ENCODE assay signal across 8 cellular contexts in genomic region chr3:160413613-160414248, GRCh38. TPM values are rescaled to one million over a fixed set of nuclear protein-coding genes. Genes with fewer than 3 reads are reported as not detected.
DNase-seq lines count a peak whose midpoint lies in the region; ATAC-seq and TF ChIP-seq lines count a peak whose summit lies in the region.

No MANE protein-coding gene starts in this region.

- H3K9me3 ChIP-seq in right cardiac atrium (ENCODE audit: control insufficient read depth, low read length), result no peaks in the 10 kb centered on the region
- no peaks in the 10 kb centered on the region for H3K9me3 ChIP-seq in gastrocnemius medialis

- H3K27me3 ChIP-seq in right cardiac atrium (ENCODE audit: control insufficient read depth, insufficient read depth) (no peaks in the 10 kb centered on the region), gastrocnemius medialis (no peaks in the 10 kb centered on the region)

- intact Hi-C loops in right cardiac atrium (cut with DNase I) (loop anchor here (5.0 to 10.0 kb wide), 4 partner anchors 249 to 379 kb away; no protein-coding TSS in a partner anchor), gastrocnemius medialis (cut with DNase I; ENCODE audit: low total_unique reads) (loop anchor here (1.0 to 10.0 kb wide), 2 partner anchors 249 to 381 kb away; no protein-coding TSS in a partner anchor), posterior vena cava (cut with DNase I) (loop anchor here (10.0 kb wide), 2 partner anchors 249 to 259 kb away; no protein-coding TSS in a partner anchor)

- in situ Hi-C loops in gastrocnemius medialis (cut with MboI; ENCODE audit: low sequenced_read_pairs in 4 of 4), result loop anchor here (5.0 to 25.0 kb wide), 3 partner anchors 376 to 381 kb away; no protein-coding TSS in a partner anchor

- peak; percentile 74 for ATAC-seq in HG02588 (IDR thresholded peaks at IDR 0.05; ENCODE audit: unreplicated experiment)
- ATAC-seq in right cardiac atrium, result peak; percentile 33 to 61
- ATAC-seq in gastrocnemius medialis, result peak; percentile 60 to 78

- H3K4me3 ChIP-seq in right cardiac atrium (ENCODE audit: low read length) (no peak overlapping the region), gastrocnemius medialis (no peak overlapping the region)

- H3K4me1 ChIP-seq in right cardiac atrium (ENCODE audit: control insufficient read depth, insufficient read depth, low read length), result no peaks in the 10 kb centered on the region
- H3K4me1 ChIP-seq in gastrocnemius medialis, result no peaks in the 10 kb centered on the region

- DNase-seq in GDM1 (lab: John Stamatoyannopoulos, UW) (peak; percentile 62), NCI-H146 treated with DMSO at 0.1 percent for 48 hours (lab: John Stamatoyannopoulos, UW; ENCODE audit: unreplicated experiment) (peak; percentile 72), T follicular helper cell (ENCODE audit: low read depth) (peak; percentile 53), amniotic epithelial cell (ENCODE audit: low read depth) (peak; percentile 78), right cardiac atrium (peak; percentile 31 to 61 (median 36)), gastrocnemius medialis (peak in 1 of 2 donors; percentile 34), posterior vena cava (ENCODE audit: low spot score) (no peak)

- 42% methylated on average over 3 of the region's 3 CpGs for WGBS in right cardiac atrium

- H3K36me3 ChIP-seq in gastrocnemius medialis, result peaks cover 0 to 27% of the 10 kb centered on the region in 2 donors

- no peak overlapping the region for H3K27ac ChIP-seq in right cardiac atrium (ENCODE audit: low read length)
- no peak overlapping the region for H3K27ac ChIP-seq in gastrocnemius medialis

- peak; percentile 55 to 87 (median 74) for TF ChIP-seq CTCF in gastrocnemius medialis (IDR thresholded peaks at IDR 0.05 in 4 of 5, conservative IDR thresholded peaks at IDR 0.05 in 1 of 5)

- no peak for TF ChIP-seq POLR2A in gastrocnemius medialis (IDR thresholded peaks at IDR 0.05)

RNA-seq across cellular contexts. Expression of gene SMC4, which starts 14.3 kb away (rescaled TPM):
- total RNA-seq in right cardiac atrium (10 to 100 TPM; 10.8 to 23.1 (median 16.1) TPM), gastrocnemius medialis (10 to 100 TPM in 3 of 4 donors, 1 to 10 TPM in 1; 7.2 to 24.3 (median 14.7) TPM), posterior vena cava (10 to 100 TPM; 21.5 to 23.2 TPM)
- polyA plus RNA-seq in right cardiac atrium, result 10.9 TPM

RNA-seq across cellular contexts. Expression of gene IFT80, which starts 14.7 kb away (rescaled TPM):
- total RNA-seq in right cardiac atrium, result 10 to 100 TPM; 12.8 to 20.2 (median 14.6) TPM
- polyA plus RNA-seq in right cardiac atrium, result 8.8 TPM
- total RNA-seq in gastrocnemius medialis, result 1 to 10 TPM; 3.9 to 7.9 (median 6.0) TPM
- 10 to 100 TPM; 19.4 to 20.0 TPM for total RNA-seq in posterior vena cava

RNA-seq across cellular contexts. Expression of gene TRIM59, which starts 35.9 kb away (rescaled TPM):
- total RNA-seq in right cardiac atrium (under 1 TPM; 0.28 to 0.86 (median 0.45) TPM), gastrocnemius medialis (under 1 TPM; 0.13 to 0.55 (median 0.46) TPM), posterior vena cava (1 to 10 TPM in 1 of 2 donors, under 1 TPM in 1; 0.97 to 2.4 TPM)
- polyA plus RNA-seq in right cardiac atrium, result 0.16 TPM
